26 cellular contexts compared by ENCODE assay signal in genomic region chr6:53513519-53513966, GRCh38. TPM values are rescaled to one million over a fixed set of nuclear protein-coding genes. Genes with fewer than 3 reads are reported as not detected.
A peak's percentile ranks its signal among the peaks of the same experiment; 100 is the strongest.
DNase-seq lines count a peak whose midpoint lies in the region; ATAC-seq, FAIRE-seq and TF ChIP-seq lines count a peak whose summit lies in the region.
"Had no signal": no experiment of that assay in that cellular context is flagged by ENCODE, and none has a peak within 500 bp of the region (broad histone marks: within the 10 kb centered on the region; RNA-seq: fewer than 3 reads in every experiment).

No MANE protein-coding gene starts in this region.

- no peaks in the 10 kb centered on the region for H4K20me1 ChIP-seq in HepG2 (ENCODE audit: insufficient read depth, low read length)

- peaks cover 6% of the 10 kb centered on the region for H3K79me2 ChIP-seq in HepG2 (ENCODE audit: insufficient read depth, low read length)

- ATAC-seq in HepG2 = peak; percentile 59
- no peak for ATAC-seq in GM19455 (IDR thresholded peaks at IDR 0.05; ENCODE audit: unreplicated experiment)
- ATAC-seq: activated T-cell treated with anti-CD3 and anti-CD28 coated beads, Interleukin-2, amount 50 U/mL, for 72 hours; stimulated activated effector memory CD8-positive, alpha-beta T cell treated with anti-CD3 and anti-CD28 coated beads, Interleukin-12 subunit alpha, Interleukin-12 subunit beta, amount 100 ng/mL, for 72 hours had no signal

- H3K36me3 ChIP-seq in HepG2 (replicated peaks in 1 of 2; ENCODE audit: control insufficient read depth in 1 of 2, insufficient read depth in 2 of 2, low read length in 2 of 2) (peaks cover 16 to 35% of the 10 kb centered on the region in 2 experiments), transverse colon (peaks cover 0 to 10% (median 4%) of the 10 kb centered on the region in 4 donors)

- 0 out of 4 replicates have a peak, but pooled peaks of 1 of the 2 experiments have one; percentile 8 for TF ChIP-seq EP300 in HepG2 (IDR thresholded peaks at IDR 0.05; ENCODE audit: low read depth in 2 of 2, low read length in 2 of 2)
- TF ChIP-seq EP300 in HepG2 (CRISPR knock-in tag; IDR thresholded peaks at IDR 0.05; ENCODE audit: borderline replicate concordance) = no peak
- TF ChIP-seq EP300 in transverse colon (IDR thresholded peaks at IDR 0.05; ENCODE audit: low read depth) = no peak

- no peaks in the 10 kb centered on the region for H3K27me3 ChIP-seq in dorsolateral prefrontal cortex
- no peaks in the 10 kb centered on the region for H3K27me3 ChIP-seq in HepG2 (ENCODE audit: control insufficient read depth in 1 of 2, insufficient read depth in 2 of 2, low read length in 2 of 2)
- no peaks in the 10 kb centered on the region for H3K27me3 ChIP-seq in transverse colon
- H3K27me3 ChIP-seq: breast epithelium, neutrophil, testis had no signal

- TF ChIP-seq RAD21 in HepG2 (CRISPR knock-in tag; IDR thresholded peaks at IDR 0.05) = no peak

- peak overlapping the region in 1 of 59 donors; percentile 13 for H3K27ac ChIP-seq in dorsolateral prefrontal cortex
- peak overlapping the region; percentile 39 for H3K27ac ChIP-seq in HepG2 (ENCODE audit: extremely low read length, insufficient read depth, low read length)
- H3K27ac ChIP-seq in transverse colon = peak overlapping the region; percentile 31 to 51 (median 42)
- H3K27ac ChIP-seq: breast epithelium, coronary artery, neutrophil, testis had no signal

- TF ChIP-seq POLR2A in HepG2 (IDR thresholded peaks at IDR 0.05; ENCODE audit: insufficient read depth in 1 of 2, low read depth in 2 of 2, low read length in 2 of 2) (no peak), transverse colon (IDR thresholded peaks at IDR 0.05) (no peak)

- H3K4me3 ChIP-seq in dorsolateral prefrontal cortex (no peak overlapping the region), HepG2 (replicated peaks in 1 of 3; ENCODE audit: insufficient read depth in 1 of 3, low read depth in 2 of 3, low read length in 3 of 3) (no peak overlapping the region), transverse colon (no peak overlapping the region)
- H3K4me3 ChIP-seq: breast epithelium, coronary artery, testis had no signal

- WGBS in HepG2 (ENCODE audit: low lambda C conversion rate) = 36% methylated on average over 2 of the region's 2 CpGs
- WGBS in transverse colon (ENCODE audit: low coverage in 1 of 2), 2 donors = 25 to 37% methylated on average over 1 to 2 of the region's 2 CpGs

- no TSS peak for BruUV-seq in HepG2 (replicated peaks; lab: Mats Ljungman, UMichigan)

- intact Hi-C loops in dorsolateral prefrontal cortex (cut with DNase I) (no loop called here), HepG2 (cut with micrococcal nuclease; ENCODE audit: unreplicated experiment) (loop anchor here (5.0 kb wide), 1 partner anchor 204 kb away; no protein-coding TSS in a partner anchor), transverse colon (cut with DNase I; ENCODE audit: low total_unique reads) (no loop called here)

- H3K9me3 ChIP-seq in HepG2 (ENCODE audit: low read length) (no peaks in the 10 kb centered on the region), transverse colon (no peaks in the 10 kb centered on the region)
- H3K9me3 ChIP-seq: breast epithelium, neutrophil, testis had no signal

- TF ChIP-seq CTCF in dorsolateral prefrontal cortex (IDR thresholded peaks at IDR 0.05 in 54 of 56, conservative IDR thresholded peaks at IDR 0.05 in 2 of 56; ENCODE audit: low read depth in 1 of 56, partially characterized antibody in 56 of 56) (peak in 33 of 56 donors; percentile 9 to 64 (median 31)), HepG2 (CRISPR knock-in tag; IDR thresholded peaks at IDR 0.05) (peak; percentile 41; the same call in 1 of the 2 replicates), transverse colon (IDR thresholded peaks at IDR 0.05) (no peak)

- CTCF ChIA-PET in HepG2 (lab: Yijun Ruan, JAX; ENCODE audit: low intra/inter-chr PET ratio, low total read pairs) = no interaction called here

- H3K4me1 ChIP-seq in HepG2 (ENCODE audit: insufficient read depth, low read length) (peaks cover 59% of the 10 kb centered on the region), transverse colon (peaks cover 7 to 27% (median 16%) of the 10 kb centered on the region in 4 donors)
- H3K4me1 ChIP-seq: breast epithelium, testis had no signal

- in situ Hi-C loops in HepG2 (cut with HindIII; ENCODE audit: extremely low pct_ligation_motif_present, low pct_unique_long_range_greater_than_20kb) = no loop called here
- in situ Hi-C loops in transverse colon (cut with MboI; ENCODE audit: low pct_ligation_motif_present in 1 of 4, low pct_unique_long_range_greater_than_20kb in 1 of 4, low sequenced_read_pairs in 3 of 4) = loop anchor here in 1 of 4 donors (25.0 kb wide), 1 partner anchor 449 kb away; no protein-coding TSS in a partner anchor

- POLR2A ChIA-PET in HepG2 (lab: Yijun Ruan, JAX) = interaction anchor here (2.2 to 3.1 kb wide), 2 partner anchors 31 to 34 kb away, joined by 10 to 11 read pairs; partner anchors contain the start of gene GCLC

- no peak for FAIRE-seq in HepG2 (lab: Jason Lieb, UNC)
- FAIRE-seq: endometrium, GM18507 had no signal

- DNase-seq in NCI-H1092 (lab: John Stamatoyannopoulos, UW) (peak; percentile 31), dorsolateral prefrontal cortex (no peak), HepG2 (ENCODE audit: low spot score) (peak; percentile 19), transverse colon (no peak), NCI-H526 treated with DMSO at 0.1 percent for 48 hours (lab: John Stamatoyannopoulos, UW) (no peak)
- DNase-seq in activated CD4-positive, alpha-beta T cell treated with anti-CD3 and anti-CD28 coated beads, Interleukin-2, amount 50 U/mL, for 1 hour = no peak
- DNase-seq: activated CD4-positive, alpha-beta T cell treated with anti-CD3 and anti-CD28 coated beads for 48 hours; activated naive CD4-positive, alpha-beta T cell treated with anti-CD3 and anti-CD28 coated beads for 36 hours; activated T-cell treated with anti-CD3 and anti-CD28 coated beads, Interleukin-2, amount 50 U/mL, for 72 hours; amniotic stem cell; DMS79; GF-D8; glutamatergic neuron; H9; MV-4-11; NCI-H1694; NCI-H526; Right ventricle myocardium superior; testis had no signal

- no peak overlapping the region for H3K4me2 ChIP-seq in HepG2 (ENCODE audit: low read depth, low read length)

- no peak overlapping the region for H2AFZ ChIP-seq in HepG2 (ENCODE audit: low read length)

- H3K9ac ChIP-seq in HepG2 (ENCODE audit: insufficient read depth, low read depth, low read length) = no peak overlapping the region

TF ChIP-seq in HepG2, 621 proteins besides CTCF, POLR2A, EP300 and RAD21 (continues in another document):
- TF ChIP-seq ZNF644 (CRISPR knock-in tag; IDR thresholded peaks at IDR 0.05; ENCODE audit: low read depth) = peak; percentile 54; the same call in 1 of the 2 replicates
- no peak for TF ChIP-seq KDM2A (CRISPR knock-in tag; IDR thresholded peaks at IDR 0.05; ENCODE audit: borderline replicate concordance, low read depth)

RNA-seq across cellular contexts. Expression of gene GCLC, which starts 31.4 kb away (rescaled TPM):
- total RNA-seq in dorsolateral prefrontal cortex (100 to 1,000 TPM in 3 of 120 experiments, 10 to 100 TPM in 117; 28.3 to 113 (median 64.6) TPM), HepG2 (2016; rRNA removed; fragmentation: Illumina TruSeq; extraction: Trizol) (84.6 and 96.9 TPM in 2 replicates), transverse colon (100 to 1,000 TPM in 1 of 4 donors, 10 to 100 TPM in 3; 35.2 to 146 (median 64.1) TPM)
- 11.5 and 11.6 TPM in 2 replicates for total RNA-seq in HepG2 (2016; cell fraction: cytosol; rRNA removed; fragmentation: Illumina TruSeq; extraction: Trizol; ENCODE audit: low read depth)
- 74.6 and 95.9 TPM in 2 replicates for total RNA-seq in HepG2 (2016; cell fraction: insoluble cytoplasmic fraction; rRNA removed; fragmentation: Illumina TruSeq; extraction: Trizol)
- total RNA-seq in HepG2 (2016; cell fraction: membrane; rRNA removed; fragmentation: Illumina TruSeq; extraction: Trizol) = 35.6 and 39.1 TPM in 2 replicates
- total RNA-seq in HepG2 (2016; cell fraction: nucleus; rRNA removed; fragmentation: Illumina TruSeq; extraction: Trizol) = 62.3 and 75.3 TPM in 2 replicates
- 21.5 and 35.3 TPM in 2 replicates for polyA plus RNA-seq in HepG2 (2011; rRNA removed)
- polyA plus RNA-seq in HepG2 (2011; cell fraction: cytosol; rRNA removed) = 12.9 and 21.5 TPM in 2 replicates
- polyA plus RNA-seq in HepG2 (2011; cell fraction: nucleus; rRNA removed) = 29.1 and 32.0 TPM in 2 replicates
- polyA plus RNA-seq in HepG2 (2012) = 66.0 and 93.9 TPM in 2 replicates
- 3.5 and 3.7 TPM in 2 replicates for polyA plus RNA-seq in HepG2 (2016; cell fraction: cytosol; fragmentation: Illumina TruSeq; extraction: Trizol; ENCODE audit: low read depth)
- polyA plus RNA-seq in HepG2 (2016; cell fraction: insoluble cytoplasmic fraction; fragmentation: Illumina TruSeq; extraction: Trizol; ENCODE audit: low read depth) = 80.0 and 80.6 TPM in 2 replicates
- 12.9 and 13.2 TPM in 2 replicates for polyA plus RNA-seq in HepG2 (2016; cell fraction: membrane; fragmentation: Illumina TruSeq; extraction: Trizol; ENCODE audit: low read depth)
- 78.5 and 78.7 TPM in 2 replicates for polyA plus RNA-seq in HepG2 (2016; cell fraction: nucleus; fragmentation: Illumina TruSeq; extraction: Trizol; ENCODE audit: insufficient read depth, low read depth)
- polyA minus RNA-seq in HepG2 (2011; rRNA and poly(A)+ RNA removed; ENCODE audit: low replicate concordance) = 29.2 and 35.2 TPM in 2 replicates
- 31.5 and 48.1 TPM in 2 replicates for polyA minus RNA-seq in HepG2 (2011; cell fraction: cytosol; rRNA and poly(A)+ RNA removed)
- 101 and 110 TPM in 2 replicates for polyA minus RNA-seq in HepG2 (2011; cell fraction: nucleus; rRNA and poly(A)+ RNA removed)

Comparison
In these comparisons a context has a peak if more than half of its experiments do, and no peak if none do; other contexts are left out.
1. DNase-seq: peak in NCI-H1092 (single experiment) and HepG2 (single experiment); none in dorsolateral prefrontal cortex (0 of 10), transverse colon (single experiment), NCI-H526 treated with DMSO at 0.1 percent for 48 hours (single experiment) and activated CD4-positive, alpha-beta T cell treated with anti-CD3 and anti-CD28 coated beads, Interleukin-2, amount 50 U/mL, for 1 hour (single experiment).
2. CTCF ChIP-seq: peak in dorsolateral prefrontal cortex (33 of 56) and HepG2 (single experiment); none in transverse colon (0 of 5).